ENCODE assay signal across 8 cellular contexts in the genomic region with DNA sequence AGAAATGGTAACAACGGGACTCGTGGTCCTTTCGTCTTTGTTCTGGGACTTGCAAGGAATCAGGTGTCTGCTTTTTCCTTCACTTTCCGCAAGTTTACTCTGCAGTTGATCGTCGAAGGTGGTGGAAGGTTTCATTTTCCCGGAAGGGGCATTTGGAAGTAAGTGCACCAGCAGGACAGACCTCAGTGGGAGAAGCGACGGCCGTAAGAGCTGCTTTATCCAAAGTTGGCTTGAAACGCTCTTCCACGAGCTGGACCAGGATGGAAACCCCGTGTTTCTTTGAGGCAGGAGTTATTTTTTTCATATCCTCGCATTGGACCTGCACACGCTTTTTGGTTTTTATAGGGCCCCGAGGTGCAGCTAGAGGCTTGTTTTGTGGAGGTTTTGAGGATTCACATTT. TPM values are rescaled to one million over a fixed set of nuclear protein-coding genes. Genes with fewer than 3 reads are reported as not detected.
DNase-seq lines count a peak whose midpoint lies in the region; ATAC-seq and TF ChIP-seq lines count a peak whose summit lies in the region.

No MANE protein-coding gene starts in this region.

- H3K36me3 Mint-ChIP-seq in mesothelial cell of epicardium = peaks cover 3% of the 10 kb centered on the region

- H3K36me3 ChIP-seq in left ventricle myocardium inferior (no peaks in the 10 kb centered on the region), mammary epithelial cell (ENCODE audit: insufficient read depth, low read length) (no peaks in the 10 kb centered on the region)

- no TSS peak for BruUV-seq in mammary epithelial cell (replicated peaks; lab: Mats Ljungman, UMichigan)

- H3K9me3 ChIP-seq in left ventricle myocardium inferior (replicated peaks) (no peaks in the 10 kb centered on the region), mammary epithelial cell (replicated peaks; ENCODE audit: insufficient read depth, low read length) (no peaks in the 10 kb centered on the region)

- H2AFZ ChIP-seq in mammary epithelial cell (ENCODE audit: low read depth, low read length) = no peak overlapping the region

- H3K9ac ChIP-seq in mammary epithelial cell (ENCODE audit: insufficient read depth, low read length) = peak overlapping the region; percentile 76

- peak overlapping the region; percentile 91 for H3K4me3 Mint-ChIP-seq in mesothelial cell of epicardium

- H3K27ac Mint-ChIP-seq in mesothelial cell of epicardium = peak overlapping the region; percentile 93

- CTCF ChIA-PET in mammary epithelial cell (lab: Charles Lee; ENCODE audit: low non-redundant PET) = no interaction called here

- no peak for DNase-seq in left ventricle myocardium inferior
- DNase-seq in Right ventricle myocardium superior = no peak
- no peak for DNase-seq in mammary epithelial cell
- no peak for DNase-seq in mesothelial cell of epicardium (ENCODE audit: low spot score in 2 of 2, unreplicated experiment in 2 of 2)
- no peak for DNase-seq in NCI-H510A (lab: John Stamatoyannopoulos, UW)
- DNase-seq in NCI-H1694 (lab: John Stamatoyannopoulos, UW) = no peak

- in situ Hi-C loops in mammary epithelial cell (cut with MboI; ENCODE audit: low sequenced_read_pairs in 2 of 2) = loop anchor here (25.0 kb wide), 1 partner anchor 555 kb away; no protein-coding TSS in a partner anchor

- no peaks in the 10 kb centered on the region for H3K9me3 Mint-ChIP-seq in mesothelial cell of epicardium

- H3K4me2 ChIP-seq in mammary epithelial cell (ENCODE audit: insufficient read depth, low read depth, low read length) = peak overlapping the region; percentile 97

- H3K4me3 ChIP-seq in left ventricle myocardium inferior = peak overlapping the region; percentile 89
- H3K4me3 ChIP-seq in mammary epithelial cell (replicated peaks in 1 of 3; ENCODE audit: insufficient read depth in 1 of 3, low read depth in 2 of 3, low read length in 3 of 3) = peak overlapping the region; percentile 68 to 81 (median 77)

- ATAC-seq in Right ventricle myocardium superior (ENCODE audit: poor library complexity) = no peak
- no peak for ATAC-seq in GM18505 (IDR thresholded peaks at IDR 0.05; ENCODE audit: unreplicated experiment)
- no peak for ATAC-seq in GM18867 (IDR thresholded peaks at IDR 0.05; ENCODE audit: unreplicated experiment)

- peaks cover 41% of the 10 kb centered on the region for H3K4me1 Mint-ChIP-seq in mesothelial cell of epicardium

- WGBS in mammary epithelial cell (ENCODE audit: low coverage, missing lambda C conversion rate) = 67% methylated on average over 16 of the region's 16 CpGs

- H3K27me3 ChIP-seq in left ventricle myocardium inferior (ENCODE audit: low read depth) = no peaks in the 10 kb centered on the region
- H3K27me3 ChIP-seq in mammary epithelial cell (ENCODE audit: insufficient read depth, low read length) = no peaks in the 10 kb centered on the region

- H3K27ac ChIP-seq in left ventricle myocardium inferior (replicated peaks) (peak overlapping the region; percentile 98), mammary epithelial cell (ENCODE audit: insufficient read depth, low read depth, low read length) (peak overlapping the region; percentile 67)

- intact Hi-C loops in left ventricle myocardium inferior (cut with micrococcal nuclease) = no loop called here
- intact Hi-C loops in Right ventricle myocardium superior (cut with DNase I) = no loop called here
- intact Hi-C loops in mammary epithelial cell (cut with micrococcal nuclease) = loop anchor here (10.0 kb wide), 1 partner anchor 178 kb away; the partner anchor contains the start of gene LMTK2

- H3K4me1 ChIP-seq in left ventricle myocardium inferior (peaks cover 70% of the 10 kb centered on the region), mammary epithelial cell (ENCODE audit: insufficient read depth, low read length) (peaks cover 62% of the 10 kb centered on the region)

- H3K27me3 Mint-ChIP-seq in mesothelial cell of epicardium (ENCODE audit: low read depth) = no peaks in the 10 kb centered on the region

- dilution Hi-C loops in mammary epithelial cell (cut with HindIII; ENCODE audit: low sequenced_read_pairs) = no loop called here

- peaks cover 57% of the 10 kb centered on the region for H3K79me2 ChIP-seq in mammary epithelial cell (ENCODE audit: insufficient read depth, low read length)

- no peak for TF ChIP-seq POLR2A in GM18505 (IDR thresholded peaks at IDR 0.05; ENCODE audit: borderline replicate concordance, extremely low read depth, insufficient read depth, insufficient read length)

- TF ChIP-seq CTCF in left ventricle myocardium inferior (IDR thresholded peaks at IDR 0.05; ENCODE audit: borderline replicate concordance) = no peak
- TF ChIP-seq CTCF in mammary epithelial cell (conservative IDR thresholded peaks at IDR 0.05 in 1 of 2, IDR thresholded peaks at IDR 0.05 in 1 of 2; ENCODE audit: extremely low read depth in 1 of 2, insufficient read depth in 1 of 2, low read depth in 1 of 2, low read length in 2 of 2) = no peak
- TF ChIP-seq CTCF in mesothelial cell of epicardium (IDR thresholded peaks at IDR 0.05; ENCODE audit: unreplicated experiment) = no peak

- no peaks in the 10 kb centered on the region for H4K20me1 ChIP-seq in mammary epithelial cell (ENCODE audit: insufficient read depth, low read length)

RNA-seq across cellular contexts. Expression of gene BRI3, which starts 1.2 kb away (rescaled TPM):
- total RNA-seq in left ventricle myocardium inferior (201 TPM), Right ventricle myocardium superior (222 TPM), mammary epithelial cell (100 to 1,000 TPM in 1 of 2 donors, 10 to 100 TPM in 1; 24.5 to 158 TPM), mesothelial cell of epicardium (112 to 115 TPM (median 113 TPM) in 3 replicates)
- 43.1 TPM for polyA plus RNA-seq in mammary epithelial cell
- 113 TPM for polyA minus RNA-seq in mammary epithelial cell

RNA-seq across cellular contexts. Expression of gene TECPR1, which starts 30.7 kb away (rescaled TPM):
- total RNA-seq in left ventricle myocardium inferior (17.3 TPM), Right ventricle myocardium superior (16.1 TPM), mammary epithelial cell (10 to 100 TPM; 13.2 to 14.6 TPM), mesothelial cell of epicardium (35.7 to 38.0 TPM (median 37.0 TPM) in 3 replicates)
- 1.6 TPM for polyA plus RNA-seq in mammary epithelial cell
- polyA minus RNA-seq in mammary epithelial cell = 1.1 TPM
